1 cellular context compared by ENCODE assay signal in the genomic region with DNA sequence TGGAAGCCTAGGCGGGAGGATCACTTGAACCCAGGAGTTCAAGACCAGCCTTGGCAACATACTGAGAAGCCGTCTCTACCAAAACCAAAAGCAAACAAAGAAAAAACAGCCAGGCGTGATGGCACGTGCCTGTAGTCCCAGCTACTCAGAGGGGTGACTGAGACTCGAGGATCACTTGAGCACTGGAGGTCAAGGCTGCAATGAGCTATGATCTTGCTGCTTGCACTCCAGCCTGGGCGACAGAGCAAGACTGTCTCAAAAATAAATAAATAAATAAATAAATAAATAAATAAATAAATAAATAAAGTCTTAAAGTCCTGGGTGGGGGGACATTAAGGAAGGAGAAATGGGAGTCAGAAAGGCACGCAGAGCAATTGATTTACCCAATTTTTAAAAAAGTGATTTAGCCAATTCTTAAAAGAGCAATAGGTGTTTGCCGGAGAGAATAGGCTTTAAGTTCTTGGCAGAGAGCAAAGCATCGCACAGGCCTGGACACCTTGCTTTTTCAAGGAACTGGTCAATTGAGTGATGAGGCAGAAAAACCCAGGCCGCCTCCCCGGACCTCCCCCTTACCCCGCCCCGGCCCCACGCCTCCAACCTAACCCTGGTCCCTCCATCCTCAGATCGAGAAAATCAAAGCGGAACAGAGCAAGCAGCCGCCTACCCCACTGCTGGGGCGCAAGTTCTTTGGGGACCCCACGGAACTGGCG.
TF ChIP-seq lines count a peak whose summit lies in the region.

No MANE protein-coding gene starts in this region.

TF ChIP-seq in K562, 482 proteins besides CTCF, POLR2A, EP300 and RAD21:
- TF ChIP-seq, protein P1, sequence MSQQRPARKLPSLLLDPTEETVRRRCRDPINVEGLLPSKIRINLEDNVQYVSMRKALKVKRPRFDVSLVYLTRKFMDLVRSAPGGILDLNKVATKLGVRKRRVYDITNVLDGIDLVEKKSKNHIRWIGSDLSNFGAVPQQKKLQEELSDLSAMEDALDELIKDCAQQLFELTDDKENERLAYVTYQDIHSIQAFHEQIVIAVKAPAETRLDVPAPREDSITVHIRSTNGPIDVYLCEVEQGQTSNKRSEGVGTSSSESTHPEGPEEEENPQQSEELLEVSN (IDR thresholded peaks at IDR 0.05; ENCODE audit: borderline replicate concordance in 1 of 2, extremely low read depth in 1 of 2, insufficient read depth in 1 of 2, insufficient read length in 1 of 2, low read depth in 1 of 2, low read length in 1 of 2, poor library complexity in 1 of 2, severe bottlenecking in 1 of 2) = peak in 1 of 2 experiments; percentile 20
- TF ChIP-seq NCOA2 (IDR thresholded peaks at IDR 0.05; ENCODE audit: partially characterized antibody in 2 of 2) (no peak), NUFIP1 (IDR thresholded peaks at IDR 0.05; ENCODE audit: partially characterized antibody) (no peak), ZNF143 (CRISPR knock-in tag; IDR thresholded peaks at IDR 0.05) (no peak), NFXL1 (CRISPR knock-in tag; IDR thresholded peaks at IDR 0.05) (no peak), USF2 (CRISPR knock-in tag; IDR thresholded peaks at IDR 0.05) (no peak), L3MBTL2 (IDR thresholded peaks at IDR 0.05) (no peak), BHLHE40 (IDR thresholded peaks at IDR 0.05; ENCODE audit: low read length) (peak; percentile 56), BACH1 (tag; IDR thresholded peaks at IDR 0.05) (no peak), MECOM (CRISPR knock-in tag; IDR thresholded peaks at IDR 0.05) (no peak)
